In the genomic region with DNA sequence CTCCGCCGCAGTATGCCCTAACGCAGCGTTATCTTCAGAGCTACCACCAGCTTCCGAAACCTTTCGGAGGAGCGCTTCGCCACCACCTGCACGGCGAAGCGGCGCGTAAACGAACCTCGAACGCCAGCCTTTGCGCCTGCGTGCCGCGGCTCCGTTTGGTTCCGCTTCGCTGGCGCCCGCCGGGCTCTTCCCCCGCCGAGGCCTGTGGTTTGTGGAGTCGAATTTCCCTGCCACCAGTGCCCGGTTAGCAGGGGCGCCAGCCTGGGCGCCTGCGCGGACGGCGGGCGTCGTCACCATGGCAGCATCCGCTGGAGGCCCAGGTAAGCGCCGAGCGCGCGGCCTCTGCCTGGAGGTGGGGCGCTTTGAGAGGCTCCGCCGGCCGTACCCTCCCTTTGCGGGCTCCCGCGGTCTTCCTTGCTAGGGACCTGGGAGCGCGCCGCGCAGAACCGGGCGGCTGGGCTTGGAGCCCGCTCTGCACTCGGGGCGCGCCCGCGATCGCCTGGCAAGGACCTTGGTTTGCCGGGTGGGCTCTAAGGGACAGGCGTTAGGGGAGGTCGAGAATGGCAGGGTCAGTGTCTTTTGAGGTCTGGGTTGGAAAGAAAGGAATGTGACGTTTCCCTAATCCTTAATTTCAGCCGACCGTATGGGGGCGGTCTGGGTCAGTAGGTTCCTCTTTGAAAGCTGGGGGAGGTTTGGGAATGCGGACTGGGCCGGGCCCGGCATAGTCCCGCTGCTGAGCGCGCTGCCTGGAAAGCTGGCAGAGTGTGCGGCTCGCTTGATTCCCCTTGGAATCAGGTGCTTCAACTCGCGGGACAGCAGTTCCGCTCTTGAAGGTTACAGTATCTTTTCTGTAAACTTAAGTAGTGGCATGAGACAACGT, we compare ENCODE assay signal across 8 cellular contexts. TPM values are rescaled to one million over a fixed set of nuclear protein-coding genes. Genes with fewer than 3 reads are reported as not detected.
DNase-seq lines count a peak whose midpoint lies in the region; ATAC-seq and TF ChIP-seq lines count a peak whose summit lies in the region.

TSS of gene FAM151B (plus strand) at position 272 of the 880 bp plus-strand sequence. CDS start at position 296, 24 bp downstream.

- ATAC-seq in GM19043 (IDR thresholded peaks at IDR 0.05; ENCODE audit: low read depth, unreplicated experiment) (peak; percentile 79), HG03378 (IDR thresholded peaks at IDR 0.05; ENCODE audit: unreplicated experiment) (peak; percentile 71)
- ATAC-seq in activated CD4-positive, alpha-beta T cell treated with anti-CD3 and anti-CD28 coated beads for 36 hours: peak; percentile 96

- H3K4me3 Mint-ChIP-seq in activated CD4-positive, alpha-beta T cell treated with anti-CD3 and anti-CD28 coated beads for 36 hours: peak within 1 kb of the TSS; percentile 78

- POLR2A ChIA-PET in activated CD4-positive, alpha-beta T cell treated with anti-CD3 and anti-CD28 coated beads for 36 hours (lab: Charles Lee): interaction anchor here (0.5 kb wide), 1 partner anchor 215 kb away, joined by 7 read pairs; no protein-coding TSS in a partner anchor

- peaks cover 4% of the 10 kb centered on the region for H3K36me3 Mint-ChIP-seq in activated CD4-positive, alpha-beta T cell treated with anti-CD3 and anti-CD28 coated beads for 36 hours (ENCODE audit: low read depth)

- peak; percentile 95 for DNase-seq in AG20443 (ENCODE audit: low spot score)
- DNase-seq in NCI-H446 (lab: John Stamatoyannopoulos, UW): peak; percentile 80 to 95
- peak; percentile 88 for DNase-seq in activated CD4-positive, alpha-beta T cell treated with anti-CD3 and anti-CD28 coated beads for 36 hours
- peak; percentile 86 for DNase-seq in choroid plexus epithelial cell (ENCODE audit: low read depth)
- peak; percentile 91 for DNase-seq in kidney glomerular epithelial cell (lab: John Stamatoyannopoulos, UW)
- DNase-seq in stimulated activated CD4-positive, alpha-beta T cell treated with anti-CD3 and anti-CD28 coated beads, Interleukin-15, amount 100 ng/mL, for 1 hour (ENCODE audit: low read depth in 1 of 2, low spot score in 1 of 2): peak; percentile 57 to 64

- peak within 1 kb of the TSS; percentile 84 for H3K4me3 ChIP-seq in choroid plexus epithelial cell (ENCODE audit: low read depth, low read length)

- peak; percentile 36 for TF ChIP-seq CTCF in choroid plexus epithelial cell (conservative IDR thresholded peaks at IDR 0.05; ENCODE audit: low read depth, low read length)

- H3K27ac Mint-ChIP-seq in activated CD4-positive, alpha-beta T cell treated with anti-CD3 and anti-CD28 coated beads for 36 hours: peak within 1 kb of the TSS; percentile 55

- H3K27me3 Mint-ChIP-seq in activated CD4-positive, alpha-beta T cell treated with anti-CD3 and anti-CD28 coated beads for 36 hours: peaks cover 6% of the 10 kb centered on the region

- peaks cover 19% of the 10 kb centered on the region for H3K4me1 Mint-ChIP-seq in activated CD4-positive, alpha-beta T cell treated with anti-CD3 and anti-CD28 coated beads for 36 hours

- CTCF ChIA-PET in activated CD4-positive, alpha-beta T cell treated with anti-CD3 and anti-CD28 coated beads for 36 hours (lab: Charles Lee): interaction anchor here (0.6 to 1.2 kb wide), 2 partner anchors 184 to 398 kb away, joined by 3 to 4 read pairs; no protein-coding TSS in a partner anchor

- peaks cover 6% of the 10 kb centered on the region for H3K9me3 Mint-ChIP-seq in activated CD4-positive, alpha-beta T cell treated with anti-CD3 and anti-CD28 coated beads for 36 hours (ENCODE audit: low read depth)

- intact Hi-C loops in activated CD4-positive, alpha-beta T cell treated with anti-CD3 and anti-CD28 coated beads for 36 hours (cut with DNase I, micrococcal nuclease): loop anchor here (1.0 to 5.0 kb wide), 3 partner anchors 81 to 169 kb away; no protein-coding TSS in a partner anchor

RNA-seq across cellular contexts. Expression of gene FAM151B, which starts in this region (rescaled TPM):
- under 1 TPM; 0.63 to 0.75 TPM for total RNA-seq in activated CD4-positive, alpha-beta T cell treated with anti-CD3 and anti-CD28 coated beads for 36 hours

Comparison
In these comparisons a context has a peak if more than half of its experiments do, and no peak if none do; other contexts are left out.
1. Peak in every context shown above with its lines: DNase-seq, ATAC-seq and H3K4me3 ChIP-seq.
2. Peak in DNase-seq and ATAC-seq in activated CD4-positive, alpha-beta T cell treated with anti-CD3 and anti-CD28 coated beads for 36 hours; RNA of the gene not detected or under 1 TPM.